ENCODE assay signal across 11 cellular contexts in the genomic region with DNA sequence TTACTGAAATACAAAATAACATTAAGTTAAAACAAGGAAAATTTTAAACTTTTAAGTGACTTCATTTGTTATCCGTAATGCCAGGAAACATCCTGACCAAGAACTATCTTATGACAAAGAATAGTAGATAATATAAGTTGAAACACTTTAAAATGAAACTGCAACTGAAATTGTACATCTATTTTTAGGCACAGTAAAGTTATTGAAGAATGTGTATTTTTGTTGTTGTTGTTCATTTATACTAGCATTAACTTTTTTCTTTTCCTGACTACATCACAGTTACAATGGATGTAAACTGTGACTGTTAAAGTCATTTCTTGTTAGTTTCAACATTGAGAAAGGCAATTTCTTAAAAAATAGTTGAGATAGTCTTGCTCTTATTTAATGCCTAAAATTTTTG. TPM values are rescaled to one million over a fixed set of nuclear protein-coding genes. Genes with fewer than 3 reads are reported as not detected.
DNase-seq lines count a peak whose midpoint lies in the region; TF ChIP-seq lines count a peak whose summit lies in the region.
"Had no signal": no experiment of that assay in that cellular context is flagged by ENCODE, and none has a peak within 500 bp of the region (broad histone marks: within the 10 kb centered on the region; RNA-seq: fewer than 3 reads in every experiment).

No MANE protein-coding gene starts in this region.

- H4K91ac ChIP-seq in mesenchymal stem cell (ENCODE audit: low read length) = no peak overlapping the region

- no peak for DNase-seq in GM23248
- DNase-seq in ascending aorta (ENCODE audit: low spot score in 2 of 2) = no peak
- peak; percentile 48 for DNase-seq in mesenchymal stem cell
- DNase-seq in tibial nerve (ENCODE audit: low spot score in 2 of 2) = no peak
- no peak for DNase-seq in GOT3 (lab: John Stamatoyannopoulos, UW)
- no peak for DNase-seq in 8988T
- DNase-seq in stimulated activated CD8-positive, alpha-beta memory T cell treated with anti-CD3 and anti-CD28 coated beads, Interleukin-4, amount 100 ng/mL, for 48 hours = no peak
- DNase-seq: anterior cingulate cortex, DMS53, NCI-H1930, T-helper 9 cell had no signal

- no peak overlapping the region for H2BK15ac ChIP-seq in mesenchymal stem cell (ENCODE audit: low read depth, poor library complexity, severe bottlenecking)

- H3K9ac ChIP-seq in GM23248 (peak overlapping the region; percentile 78), mesenchymal stem cell (ENCODE audit: low read length) (peak overlapping the region; percentile 94)

- H3K36me3 ChIP-seq in GM23248 (ENCODE audit: low read depth) (no peaks in the 10 kb centered on the region), ascending aorta (no peaks in the 10 kb centered on the region), mesenchymal stem cell (ENCODE audit: control insufficient read depth in 1 of 2, insufficient read depth in 2 of 2, low read depth in 1 of 2, low read length in 2 of 2) (no peaks in the 10 kb centered on the region), tibial nerve (no peaks in the 10 kb centered on the region)

- H3K9me2 ChIP-seq in GM23248 (ENCODE audit: insufficient read depth) = no peaks in the 10 kb centered on the region

- H3K14ac ChIP-seq in mesenchymal stem cell (ENCODE audit: low read length in 2 of 2) = no peak overlapping the region

- no peak overlapping the region for H2BK12ac ChIP-seq in mesenchymal stem cell (ENCODE audit: low read length in 2 of 2)

- TF ChIP-seq CTCF in ascending aorta (IDR thresholded peaks at IDR 0.05) (no peak), tibial nerve (IDR thresholded peaks at IDR 0.05) (no peak)

- H2AK5ac ChIP-seq in mesenchymal stem cell (ENCODE audit: low read length, severe bottlenecking) = no peak overlapping the region

- H4K8ac ChIP-seq in mesenchymal stem cell (ENCODE audit: low read length) = no peak overlapping the region

- H2BK5ac ChIP-seq in mesenchymal stem cell (ENCODE audit: low read depth, low read length, poor library complexity, severe bottlenecking) = no peak overlapping the region

- H3K27ac ChIP-seq in GM23248 (peak overlapping the region; percentile 65), ascending aorta (peak overlapping the region; percentile 88 to 91), mesenchymal stem cell (ENCODE audit: low read length, poor library complexity, severe bottlenecking) (no peak overlapping the region), tibial nerve (peak overlapping the region in 2 of 4 donors; percentile 79 to 92)

- peaks cover 66% of the 10 kb centered on the region for H3F3A ChIP-seq in GM23248 (ENCODE audit: insufficient read depth)

- peaks cover 52% of the 10 kb centered on the region for H3K4me1 ChIP-seq in GM23248 (ENCODE audit: insufficient read depth)
- H3K4me1 ChIP-seq in ascending aorta = peaks cover 3 to 10% of the 10 kb centered on the region in 2 donors
- H3K4me1 ChIP-seq in mesenchymal stem cell (ENCODE audit: control insufficient read depth, insufficient read depth, low read depth, low read length) = peaks cover 6% of the 10 kb centered on the region
- H3K4me1 ChIP-seq in tibial nerve = peaks cover 0 to 53% (median 10%) of the 10 kb centered on the region in 4 donors

- H3K4me2 ChIP-seq in GM23248 (ENCODE audit: unreplicated experiment) (peak overlapping the region; percentile 91), mesenchymal stem cell (ENCODE audit: low read length, poor library complexity, severe bottlenecking) (no peak overlapping the region)

- H3K79me1 ChIP-seq in mesenchymal stem cell (replicated peaks; ENCODE audit: low read length, poor library complexity, severe bottlenecking) = peaks cover 1% of the 10 kb centered on the region

- intact Hi-C loops in ascending aorta (cut with DNase I) = loop anchor here (1.0 kb wide), 1 partner anchor 90 kb away; no protein-coding TSS in a partner anchor

- H2BK120ac ChIP-seq in mesenchymal stem cell (ENCODE audit: low read depth, low read length) = no peak overlapping the region

- H3K4me3 ChIP-seq in GM23248 = peak overlapping the region; percentile 78
- H3K4me3 ChIP-seq in ascending aorta = peak overlapping the region; percentile 57 to 68
- H3K4me3 ChIP-seq in mesenchymal stem cell (ENCODE audit: insufficient read depth in 1 of 2, low read depth in 1 of 2, low read length in 2 of 2) = peak overlapping the region in 1 of 2 experiments; percentile 85
- peak overlapping the region; percentile 3 to 59 (median 20) for H3K4me3 ChIP-seq in tibial nerve

- H3K18ac ChIP-seq in mesenchymal stem cell (ENCODE audit: low read depth in 1 of 2, low read length in 2 of 2) = no peak overlapping the region

- no peak for TF ChIP-seq POLR2A in tibial nerve (IDR thresholded peaks at IDR 0.05)

- H3K4ac ChIP-seq in mesenchymal stem cell (ENCODE audit: low read depth in 1 of 2, low read length in 2 of 2) = no peak overlapping the region

- in situ Hi-C loops in GM23248 (cut with MboI) = loop anchor here (25.0 kb wide), 2 partner anchors 346 to 546 kb away; partner anchors contain the start of gene WNT16

- 3 to 12% methylated on average over 1 of the region's 1 CpG for WGBS in GM23248 (ENCODE audit: low coverage in 1 of 2, low lambda C conversion rate in 2 of 2, missing lambda C conversion rate in 2 of 2), 2 experiments
- no CpG with 5 or more reads among the region's 1 CpG for WGBS in mesenchymal stem cell
- WGBS in tibial nerve, 2 donors = 40 to 43% methylated on average over 1 of the region's 1 CpG

- TF ChIP-seq EP300 in tibial nerve (IDR thresholded peaks at IDR 0.05) = no peak

- H3K9me3 ChIP-seq in GM23248 (ENCODE audit: low read depth) = no peaks in the 10 kb centered on the region
- H3K9me3 ChIP-seq in ascending aorta = no peaks in the 10 kb centered on the region
- H3K9me3 ChIP-seq in mesenchymal stem cell (ENCODE audit: control insufficient read depth, low read length) = no peaks in the 10 kb centered on the region
- no peaks in the 10 kb centered on the region for H3K9me3 ChIP-seq in tibial nerve

- H2AFZ ChIP-seq in GM23248 = peak overlapping the region; percentile 57
- H2AFZ ChIP-seq in mesenchymal stem cell (ENCODE audit: low read depth, low read length) = no peak overlapping the region

- peaks cover 59% of the 10 kb centered on the region for H3K79me2 ChIP-seq in GM23248 (ENCODE audit: insufficient read depth)

- H3K23ac ChIP-seq in mesenchymal stem cell (ENCODE audit: low read length in 2 of 2) = no peak overlapping the region

- no peaks in the 10 kb centered on the region for H3K27me3 ChIP-seq in GM23248 (replicated peaks; ENCODE audit: insufficient read depth)
- H3K27me3 ChIP-seq in ascending aorta = no peaks in the 10 kb centered on the region
- H3K27me3 ChIP-seq in mesenchymal stem cell (ENCODE audit: control insufficient read depth in 1 of 2, insufficient read depth in 1 of 2, low read length in 2 of 2) = no peaks in the 10 kb centered on the region
- no peaks in the 10 kb centered on the region for H3K27me3 ChIP-seq in tibial nerve

- H4K20me1 ChIP-seq in GM23248 (ENCODE audit: insufficient read depth) = no peaks in the 10 kb centered on the region

RNA-seq across cellular contexts. Expression of gene CPED1, which starts 2.6 kb away (rescaled TPM):
- 20.2 and 23.0 TPM in 2 replicates for total RNA-seq in GM23248 (2014; rRNA removed; shearing (Covaris generic))
- 12.4 and 13.5 TPM in 2 replicates for polyA plus RNA-seq in GM23248 (2016; fragmentation: Nextera tagmentation; extraction: Ambion mirVana)
- total RNA-seq in ascending aorta (69.5 TPM), tibial nerve (10 to 100 TPM; 15.0 to 32.1 (median 21.8) TPM)
- polyA plus RNA-seq in mesenchymal stem cell (2013, experiment 1 of 2) = 39.3 TPM
- 41.4 TPM for polyA plus RNA-seq in mesenchymal stem cell (2013, experiment 2 of 2)

RNA-seq across cellular contexts. Expression of gene ING3, which starts 40.6 kb away (rescaled TPM):
- 10.1 and 13.3 TPM in 2 replicates for total RNA-seq in GM23248 (2014; rRNA removed; shearing (Covaris generic))
- polyA plus RNA-seq in GM23248 (2016; fragmentation: Nextera tagmentation; extraction: Ambion mirVana) = 21.6 and 27.0 TPM in 2 replicates
- total RNA-seq in ascending aorta (6.8 TPM), tibial nerve (10 to 100 TPM in 2 of 4 donors, 1 to 10 TPM in 2; 9.4 to 21.3 (median 11.4) TPM)
- polyA plus RNA-seq in mesenchymal stem cell (2013, experiment 1 of 2) = 11.6 TPM
- polyA plus RNA-seq in mesenchymal stem cell (2013, experiment 2 of 2) = 12.4 TPM
